Comparison of ENCODE assay signal across 14 cellular contexts in genomic region chr6:105795913-105796517, GRCh38.
DNase-seq lines count a peak whose midpoint lies in the region; ATAC-seq, FAIRE-seq and TF ChIP-seq lines count a peak whose summit lies in the region.
"Had no signal": no experiment of that assay in that cellular context is flagged by ENCODE, and none has a peak within 500 bp of the region (broad histone marks: within the 10 kb centered on the region; RNA-seq: fewer than 3 reads in every experiment).

No MANE protein-coding gene starts in this region.

- no peak for DNase-seq in activated CD8-positive, alpha-beta memory T cell treated with anti-CD3 and anti-CD28 coated beads, Interleukin-2, amount 10 ng/mL, durations not matched to agents 7 days and 5 days
- DNase-seq in activated CD8-positive, alpha-beta memory T cell treated with anti-CD3 and anti-CD28 coated beads, Interleukin-2, amount 50 U/mL, for 4 hours, result no peak
- peak; percentile 39 for DNase-seq in T-helper 2 cell treated with Interferon-gamma antibody and Interleukin-4, amounts not matched to agents 5 μg/mL and 100 μg/mL, for 36 hours (ENCODE audit: low spot score)
- DNase-seq in HepG2 (ENCODE audit: low spot score), result no peak
- no peak for DNase-seq in mesenteric fat pad (ENCODE audit: low spot score)
- DNase-seq in NCI-H345 treated with DMSO at 0.1 percent for 48 hours (lab: John Stamatoyannopoulos, UW; ENCODE audit: unreplicated experiment), result no peak
- no peak for DNase-seq in midbrain (lab: John Stamatoyannopoulos, UW)
- DNase-seq: activated naive CD8-positive, alpha-beta T cell treated with anti-CD3 and anti-CD28 coated beads, Interleukin-2, amount 10 ng/mL, durations not matched to agents 7 days and 5 days; DMS153; HCEC 1CT had no signal

- no peak for TF ChIP-seq POLR2A in HepG2 (IDR thresholded peaks at IDR 0.05; ENCODE audit: insufficient read depth in 1 of 2, low read depth in 2 of 2, low read length in 2 of 2)

- no peaks in the 10 kb centered on the region for H3K9me3 ChIP-seq in HepG2 (ENCODE audit: low read length)
- H3K9me3 ChIP-seq: esophagus muscularis mucosa had no signal

- TF ChIP-seq RAD21 in HepG2 (CRISPR knock-in tag; IDR thresholded peaks at IDR 0.05), result no peak

- in situ Hi-C loops in HepG2 (cut with HindIII; ENCODE audit: extremely low pct_ligation_motif_present, low pct_unique_long_range_greater_than_20kb), result no loop called here

- H3K27ac ChIP-seq in HepG2 (ENCODE audit: extremely low read length, insufficient read depth, low read length), result no peak overlapping the region
- H3K27ac ChIP-seq: esophagus muscularis mucosa had no signal

- peak overlapping the region; percentile 18; the same call in 1 of the 2 replicates for H3K4me2 ChIP-seq in HepG2 (ENCODE audit: low read depth, low read length)

- H3K36me3 Mint-ChIP-seq in activated CD8-positive, alpha-beta memory T cell treated with anti-CD3 and anti-CD28 coated beads, Interleukin-2, amount 10 ng/mL, durations not matched to agents 7 days and 5 days, result peaks cover 17% of the 10 kb centered on the region
- peaks cover 2% of the 10 kb centered on the region for H3K36me3 Mint-ChIP-seq in T-helper 2 cell treated with Interferon-gamma antibody and Interleukin-4, amounts not matched to agents 5 μg/mL and 100 μg/mL, for 36 hours (ENCODE audit: low read depth)
- H3K36me3 Mint-ChIP-seq: memory B cell had no signal

- TF ChIP-seq EP300 in HepG2 (IDR thresholded peaks at IDR 0.05; ENCODE audit: low read depth in 2 of 2, low read length in 2 of 2), result no peak
- no peak for TF ChIP-seq EP300 in HepG2 (CRISPR knock-in tag; IDR thresholded peaks at IDR 0.05; ENCODE audit: borderline replicate concordance)

- WGBS in HepG2 (ENCODE audit: low lambda C conversion rate), result 18% methylated on average over 6 of the region's 9 CpGs

- POLR2A ChIA-PET in HepG2 (lab: Yijun Ruan, JAX), result no interaction called here

- intact Hi-C loops in HepG2 (cut with micrococcal nuclease; ENCODE audit: unreplicated experiment), result no loop called here

- H3K4me3 ChIP-seq in HepG2 (replicated peaks in 1 of 3; ENCODE audit: insufficient read depth in 1 of 3, low read depth in 2 of 3, low read length in 3 of 3), result no peak overlapping the region
- H3K4me3 ChIP-seq: esophagus muscularis mucosa had no signal

- H3K4me1 ChIP-seq in HepG2 (ENCODE audit: insufficient read depth, low read length), result peaks cover 18% of the 10 kb centered on the region; the same call in 1 of the 2 replicates

- H3K9me3 Mint-ChIP-seq in activated CD8-positive, alpha-beta memory T cell treated with anti-CD3 and anti-CD28 coated beads, Interleukin-2, amount 10 ng/mL, durations not matched to agents 7 days and 5 days (ENCODE audit: low read depth), result peaks cover 2% of the 10 kb centered on the region
- peaks cover 8% of the 10 kb centered on the region for H3K9me3 Mint-ChIP-seq in T-helper 2 cell treated with Interferon-gamma antibody and Interleukin-4, amounts not matched to agents 5 μg/mL and 100 μg/mL, for 36 hours
- H3K9me3 Mint-ChIP-seq: activated naive CD8-positive, alpha-beta T cell treated with anti-CD3 and anti-CD28 coated beads, Interleukin-2, amount 10 ng/mL, durations not matched to agents 7 days and 5 days; memory B cell had no signal

- H3K27ac Mint-ChIP-seq in activated CD8-positive, alpha-beta memory T cell treated with anti-CD3 and anti-CD28 coated beads, Interleukin-2, amount 10 ng/mL, durations not matched to agents 7 days and 5 days, result peak overlapping the region; percentile 59
- peak overlapping the region; percentile 22 for H3K27ac Mint-ChIP-seq in T-helper 2 cell treated with Interferon-gamma antibody and Interleukin-4, amounts not matched to agents 5 μg/mL and 100 μg/mL, for 36 hours
- H3K27ac Mint-ChIP-seq: activated naive CD8-positive, alpha-beta T cell treated with anti-CD3 and anti-CD28 coated beads, Interleukin-2, amount 10 ng/mL, durations not matched to agents 7 days and 5 days; memory B cell had no signal

- peak; percentile 35 for ATAC-seq in activated CD8-positive, alpha-beta memory T cell treated with anti-CD3 and anti-CD28 coated beads, Interleukin-2, amount 10 ng/mL, durations not matched to agents 7 days and 5 days
- ATAC-seq in HepG2 (peak; percentile 76), HG03571 (IDR thresholded peaks at IDR 0.05; ENCODE audit: unreplicated experiment) (no peak)

- CTCF ChIA-PET in activated CD8-positive, alpha-beta memory T cell treated with anti-CD3 and anti-CD28 coated beads, Interleukin-2, amount 10 ng/mL, durations not matched to agents 7 days and 5 days (lab: Charles Lee), result interaction anchor here (1.4 to 1.6 kb wide), 4 partner anchors 41 to 364 kb away, joined by 3 to 5 read pairs (median 4); no protein-coding TSS in a partner anchor
- CTCF ChIA-PET in HepG2 (lab: Yijun Ruan, JAX; ENCODE audit: low intra/inter-chr PET ratio, low total read pairs), result no interaction called here

- no peak for FAIRE-seq in HepG2 (lab: Jason Lieb, UNC)
- FAIRE-seq: RCC 7860 had no signal

- TF ChIP-seq CTCF in HepG2 (CRISPR knock-in tag; IDR thresholded peaks at IDR 0.05), result no peak

- H4K20me1 ChIP-seq in HepG2 (ENCODE audit: insufficient read depth, low read length), result no peaks in the 10 kb centered on the region

- H2AFZ ChIP-seq in HepG2 (ENCODE audit: low read length), result no peak overlapping the region

- H3K27me3 ChIP-seq in HepG2 (ENCODE audit: control insufficient read depth in 1 of 2, insufficient read depth in 2 of 2, low read length in 2 of 2), result no peaks in the 10 kb centered on the region
- H3K27me3 ChIP-seq: esophagus muscularis mucosa had no signal

- no peak overlapping the region for H3K4me3 Mint-ChIP-seq in activated CD8-positive, alpha-beta memory T cell treated with anti-CD3 and anti-CD28 coated beads, Interleukin-2, amount 10 ng/mL, durations not matched to agents 7 days and 5 days
- no peak overlapping the region for H3K4me3 Mint-ChIP-seq in T-helper 2 cell treated with Interferon-gamma antibody and Interleukin-4, amounts not matched to agents 5 μg/mL and 100 μg/mL, for 36 hours
- H3K4me3 Mint-ChIP-seq: activated naive CD8-positive, alpha-beta T cell treated with anti-CD3 and anti-CD28 coated beads, Interleukin-2, amount 10 ng/mL, durations not matched to agents 7 days and 5 days; memory B cell had no signal

- no TSS peak for BruUV-seq in HepG2 (replicated peaks; lab: Mats Ljungman, UMichigan)

- H3K27me3 Mint-ChIP-seq in activated CD8-positive, alpha-beta memory T cell treated with anti-CD3 and anti-CD28 coated beads, Interleukin-2, amount 10 ng/mL, durations not matched to agents 7 days and 5 days, result no peaks in the 10 kb centered on the region
- no peaks in the 10 kb centered on the region for H3K27me3 Mint-ChIP-seq in T-helper 2 cell treated with Interferon-gamma antibody and Interleukin-4, amounts not matched to agents 5 μg/mL and 100 μg/mL, for 36 hours (ENCODE audit: low read depth)

- H3K9ac ChIP-seq in HepG2 (ENCODE audit: insufficient read depth, low read depth, low read length), result no peak overlapping the region

- no peaks in the 10 kb centered on the region for H3K79me2 ChIP-seq in HepG2 (ENCODE audit: insufficient read depth, low read length)

- H3K36me3 ChIP-seq in HepG2 (replicated peaks in 1 of 2; ENCODE audit: control insufficient read depth in 1 of 2, insufficient read depth in 2 of 2, low read length in 2 of 2), result no peaks in the 10 kb centered on the region
- H3K36me3 ChIP-seq: esophagus muscularis mucosa had no signal

- peaks cover 88% of the 10 kb centered on the region for H3K4me1 Mint-ChIP-seq in activated CD8-positive, alpha-beta memory T cell treated with anti-CD3 and anti-CD28 coated beads, Interleukin-2, amount 10 ng/mL, durations not matched to agents 7 days and 5 days
- peaks cover 78% of the 10 kb centered on the region for H3K4me1 Mint-ChIP-seq in T-helper 2 cell treated with Interferon-gamma antibody and Interleukin-4, amounts not matched to agents 5 μg/mL and 100 μg/mL, for 36 hours (ENCODE audit: low read depth)

TF ChIP-seq in HepG2, 621 proteins besides CTCF, POLR2A, EP300 and RAD21 (continues in another document):
- TF ChIP-seq FOXP1 (IDR thresholded peaks at IDR 0.05) (no peak), FOXP1 (CRISPR knock-in tag; IDR thresholded peaks at IDR 0.05) (peak; percentile 61), CSRNP1 (CRISPR knock-in tag; IDR thresholded peaks at IDR 0.05) (no peak), FOSL2 (CRISPR knock-in tag; IDR thresholded peaks at IDR 0.05) (peak; percentile 40)
